Comparison of ENCODE assay signal across 11 cellular contexts in genomic region chr5:126884269-126884819, GRCh38.
DNase-seq lines count a peak whose midpoint lies in the region; ATAC-seq and TF ChIP-seq lines count a peak whose summit lies in the region.
"Had no signal": no experiment of that assay in that cellular context is flagged by ENCODE, and none has a peak within 500 bp of the region (broad histone marks: within the 10 kb centered on the region; RNA-seq: fewer than 3 reads in every experiment).

No MANE protein-coding gene starts in this region.

- ATAC-seq in memory B cell (ENCODE audit: low read depth): no peak
- ATAC-seq in GM21528 (IDR thresholded peaks at IDR 0.05; ENCODE audit: low FRiP score, unreplicated experiment): no peak
- ATAC-seq in GM19397 (IDR thresholded peaks at IDR 0.05; ENCODE audit: unreplicated experiment): no peak
- ATAC-seq: left lobe of liver had no signal

- no peaks in the 10 kb centered on the region for H3K27me3 ChIP-seq in BLaER1 treated with 17β-estradiol and CSF1 and Interleukin-3, amounts not matched to agents 10 nM and 100 nM
- no peaks in the 10 kb centered on the region for H3K27me3 ChIP-seq in CD4-positive, alpha-beta memory T cell (ENCODE audit: insufficient read depth, low read length)

- no peaks in the 10 kb centered on the region for H3K9me3 Mint-ChIP-seq in chondrocyte (ENCODE audit: low read depth)
- H3K9me3 Mint-ChIP-seq in memory B cell: no peaks in the 10 kb centered on the region
- H3K9me3 Mint-ChIP-seq in CD4-positive, alpha-beta memory T cell: peaks cover 0 to 3% (median 0%) of the 10 kb centered on the region in 8 donors
- H3K9me3 Mint-ChIP-seq: type B pancreatic cell had no signal

- no peaks in the 10 kb centered on the region for H4K20me1 ChIP-seq in BLaER1 treated with 17β-estradiol and CSF1 and Interleukin-3, amounts not matched to agents 10 nM and 100 nM

- H3K4me1 Mint-ChIP-seq in chondrocyte (ENCODE audit: low read depth) (peaks cover 7% of the 10 kb centered on the region), memory B cell (peaks cover 10% of the 10 kb centered on the region)
- H3K4me1 Mint-ChIP-seq in CD4-positive, alpha-beta memory T cell: no peaks in the 10 kb centered on the region

- no peak for TF ChIP-seq CTCF in chondrocyte (IDR thresholded peaks at IDR 0.05)

- POLR2A ChIA-PET in CD4-positive, alpha-beta memory T cell (lab: Charles Lee; ENCODE audit: partially characterized antibody): no interaction called here

- H3K9ac ChIP-seq in BLaER1 treated with 17β-estradiol and CSF1 and Interleukin-3, amounts not matched to agents 10 nM and 100 nM: no peak overlapping the region

- H3K4me2 ChIP-seq in BLaER1 treated with 17β-estradiol and CSF1 and Interleukin-3, amounts not matched to agents 10 nM and 100 nM: peak overlapping the region in 8 of 11 experiments; percentile 10 to 73 (median 51); a peak in 15 of 22 replicates

- H3K27me3 Mint-ChIP-seq in chondrocyte (ENCODE audit: low read depth): no peaks in the 10 kb centered on the region
- H3K27me3 Mint-ChIP-seq in memory B cell: no peaks in the 10 kb centered on the region
- no peaks in the 10 kb centered on the region for H3K27me3 Mint-ChIP-seq in CD4-positive, alpha-beta memory T cell

- H3K4me3 Mint-ChIP-seq in chondrocyte (ENCODE audit: unreplicated experiment): no peak overlapping the region
- H3K4me3 Mint-ChIP-seq in memory B cell: no peak overlapping the region
- H3K4me3 Mint-ChIP-seq in CD4-positive, alpha-beta memory T cell: peak overlapping the region in 1 of 8 donors; percentile 0
- H3K4me3 Mint-ChIP-seq: type B pancreatic cell had no signal

- H3K4me3 ChIP-seq in BLaER1 treated with 17β-estradiol and CSF1 and Interleukin-3, amounts not matched to agents 10 nM and 100 nM: no peak overlapping the region
- H3K4me3 ChIP-seq in CD4-positive, alpha-beta memory T cell (ENCODE audit: low read length in 2 of 2): no peak overlapping the region

- peak; percentile 97 for DNase-seq in LHCN-M2 (ENCODE audit: low read depth)
- no peak for DNase-seq in chondrocyte (ENCODE audit: low spot score)
- no peak for DNase-seq in memory B cell (ENCODE audit: low spot score in 2 of 2)
- DNase-seq in CD4-positive, alpha-beta memory T cell: no peak
- no peak for DNase-seq in NCI-H128 (lab: John Stamatoyannopoulos, UW; ENCODE audit: unreplicated experiment)
- DNase-seq: NCI-H1930 had no signal

- peaks cover 0 to 34% (median 13%) of the 10 kb centered on the region in 10 experiments; a peak in 12 of 20 replicates for H3K4me1 ChIP-seq in BLaER1 treated with 17β-estradiol and CSF1 and Interleukin-3, amounts not matched to agents 10 nM and 100 nM
- H3K4me1 ChIP-seq in CD4-positive, alpha-beta memory T cell (ENCODE audit: insufficient read depth, low read length): no peaks in the 10 kb centered on the region

- no peaks in the 10 kb centered on the region for H3K36me3 Mint-ChIP-seq in chondrocyte (ENCODE audit: low read depth)
- peaks cover 13% of the 10 kb centered on the region for H3K36me3 Mint-ChIP-seq in memory B cell
- no peaks in the 10 kb centered on the region for H3K36me3 Mint-ChIP-seq in CD4-positive, alpha-beta memory T cell

- intact Hi-C loops in CD4-positive, alpha-beta memory T cell (cut with micrococcal nuclease): no loop called here

- H3K9me3 ChIP-seq in BLaER1 treated with 17β-estradiol and CSF1 and Interleukin-3, amounts not matched to agents 10 nM and 100 nM (replicated peaks in 1 of 11): no peaks in the 10 kb centered on the region
- no peaks in the 10 kb centered on the region for H3K9me3 ChIP-seq in CD4-positive, alpha-beta memory T cell (ENCODE audit: control insufficient read depth in 1 of 2, low read length in 2 of 2)

- CTCF ChIA-PET in CD4-positive, alpha-beta memory T cell (lab: Charles Lee; ENCODE audit: partially characterized antibody): no interaction called here

- no peak overlapping the region for H3K27ac ChIP-seq in BLaER1 treated with 17β-estradiol and CSF1 and Interleukin-3, amounts not matched to agents 10 nM and 100 nM
- H3K27ac ChIP-seq in CD4-positive, alpha-beta memory T cell (ENCODE audit: low read depth, low read length): no peak overlapping the region

- H3K27ac Mint-ChIP-seq in chondrocyte (ENCODE audit: unreplicated experiment) (peak overlapping the region; percentile 4), memory B cell (peak overlapping the region; percentile 0)
- peak overlapping the region in 1 of 7 donors; percentile 12 for H3K27ac Mint-ChIP-seq in CD4-positive, alpha-beta memory T cell
- H3K27ac Mint-ChIP-seq: type B pancreatic cell had no signal

- peaks cover 0 to 38% (median 16%) of the 10 kb centered on the region in 11 experiments; a peak in 9 of 22 replicates for H3K36me3 ChIP-seq in BLaER1 treated with 17β-estradiol and CSF1 and Interleukin-3, amounts not matched to agents 10 nM and 100 nM
- no peaks in the 10 kb centered on the region for H3K36me3 ChIP-seq in CD4-positive, alpha-beta memory T cell (ENCODE audit: insufficient read depth, low read length)
